In genomic region chr4:8552581-8553205, GRCh38 we compare ENCODE assay signal across 32 cellular contexts. TPM values are rescaled to one million over a fixed set of nuclear protein-coding genes. Genes with fewer than 3 reads are reported as not detected.
"Had no signal": no experiment of that assay in that cellular context is flagged by ENCODE, and none has a peak within 500 bp of the region (broad histone marks: within the 10 kb centered on the region; RNA-seq: fewer than 3 reads in every experiment).

No MANE protein-coding gene starts in this region.

- H3K27ac Mint-ChIP-seq: activated CD4-positive, alpha-beta T cell treated with anti-CD3 and anti-CD28 coated beads, Interleukin-2, amount 10 ng/mL, durations not matched to agents 24 days and 14 days; activated CD8-positive, alpha-beta T cell treated with anti-CD3 and anti-CD28 coated beads for 36 hours; activated naive CD4-positive, alpha-beta T cell treated with anti-CD3 and anti-CD28 coated beads, Interleukin-2, amount 50 U/mL, for 24 hours; activated naive CD8-positive, alpha-beta T cell treated with anti-CD3 and anti-CD28 coated beads, Interleukin-2, amount 10 ng/mL, durations not matched to agents 7 days and 5 days; activated T-cell treated with anti-CD3 and anti-CD28 coated beads, Interleukin-2, amount 50 U/mL, for 24 hours; activated T-helper 2 cell treated with anti-CD3 and anti-CD28 coated beads, Interferon-gamma antibody, Interleukin-2, Interleukin-4, amounts not matched to agents 10 μg/mL and 5 μg/mL and 100 μg/mL, durations not matched to agents 14 hours and 24 hours and 36 hours had no signal

- H3K36me3 ChIP-seq: ascending aorta, cardiac muscle cell, MG63, SJSA1, WERI-Rb-1 had no signal

- H3K4me3 ChIP-seq: ascending aorta, cardiac muscle cell, MG63, SJSA1 had no signal

- H3K27me3 ChIP-seq: ascending aorta, cardiac muscle cell, MG63, SJSA1 had no signal

- DNase-seq: activated CD4-positive, alpha-beta T cell treated with anti-CD3 and anti-CD28 coated beads, Interleukin-2, amount 10 ng/mL, durations not matched to agents 24 days and 14 days; activated CD4-positive, alpha-beta T cell treated with anti-CD3 and anti-CD28 coated beads, Interleukin-2, amount 50 U/mL, for 4 hours; activated CD8-positive, alpha-beta T cell treated with anti-CD3 and anti-CD28 coated beads for 36 hours; activated gamma-delta T cell; activated naive CD4-positive, alpha-beta T cell treated with Interleukin-2 at 50 U/mL for 16 hours; activated naive CD8-positive, alpha-beta T cell treated with anti-CD3 and anti-CD28 coated beads, Interleukin-2, amount 10 ng/mL, durations not matched to agents 7 days and 5 days; activated T-cell treated with anti-CD3 and anti-CD28 coated beads, Interleukin-2, amount 50 U/mL, for 24 hours; amygdala; Kasumi-1; KBM-7; MG63; NCI-H1048; NCI-H1436 treated with DMSO at 0.1 percent for 48 hours; NCI-H1694 treated with DMSO at 0.1 percent for 48 hours; NCI-H2029; NCI-H345; NCI-H524 treated with DMSO at 0.1 percent for 48 hours; SHP77; SW 1271; T-helper 1 cell; T-helper 2 cell; T1000; WERI-Rb-1 had no signal

- H3K4me3 Mint-ChIP-seq: activated CD4-positive, alpha-beta T cell treated with anti-CD3 and anti-CD28 coated beads, Interleukin-2, amount 10 ng/mL, durations not matched to agents 24 days and 14 days; activated CD8-positive, alpha-beta T cell treated with anti-CD3 and anti-CD28 coated beads for 36 hours; activated naive CD4-positive, alpha-beta T cell treated with anti-CD3 and anti-CD28 coated beads, Interleukin-2, amount 50 U/mL, for 24 hours; activated naive CD8-positive, alpha-beta T cell treated with anti-CD3 and anti-CD28 coated beads, Interleukin-2, amount 10 ng/mL, durations not matched to agents 7 days and 5 days; activated T-cell treated with anti-CD3 and anti-CD28 coated beads, Interleukin-2, amount 50 U/mL, for 24 hours had no signal

- H3K4me1 ChIP-seq: ascending aorta had no signal

- H3K36me3 Mint-ChIP-seq: activated naive CD4-positive, alpha-beta T cell treated with anti-CD3 and anti-CD28 coated beads, Interleukin-2, amount 50 U/mL, for 24 hours; activated naive CD8-positive, alpha-beta T cell treated with anti-CD3 and anti-CD28 coated beads, Interleukin-2, amount 10 ng/mL, durations not matched to agents 7 days and 5 days had no signal

- H3K9me3 ChIP-seq: ascending aorta, MG63, SJSA1 had no signal

- ATAC-seq: activated CD8-positive, alpha-beta T cell treated with anti-CD3 and anti-CD28 coated beads for 36 hours; Panc1 had no signal

- H3K4me1 Mint-ChIP-seq: activated CD4-positive, alpha-beta T cell treated with anti-CD3 and anti-CD28 coated beads, Interleukin-2, amount 10 ng/mL, durations not matched to agents 24 days and 14 days; activated naive CD4-positive, alpha-beta T cell treated with anti-CD3 and anti-CD28 coated beads, Interleukin-2, amount 50 U/mL, for 24 hours; activated naive CD8-positive, alpha-beta T cell treated with anti-CD3 and anti-CD28 coated beads, Interleukin-2, amount 10 ng/mL, durations not matched to agents 7 days and 5 days had no signal

- H3K27me3 Mint-ChIP-seq: activated CD4-positive, alpha-beta T cell treated with anti-CD3 and anti-CD28 coated beads, Interleukin-2, amount 10 ng/mL, durations not matched to agents 24 days and 14 days; activated CD8-positive, alpha-beta T cell treated with anti-CD3 and anti-CD28 coated beads for 36 hours; activated naive CD4-positive, alpha-beta T cell treated with anti-CD3 and anti-CD28 coated beads, Interleukin-2, amount 50 U/mL, for 24 hours; activated naive CD8-positive, alpha-beta T cell treated with anti-CD3 and anti-CD28 coated beads, Interleukin-2, amount 10 ng/mL, durations not matched to agents 7 days and 5 days; activated T-cell treated with anti-CD3 and anti-CD28 coated beads, Interleukin-2, amount 50 U/mL, for 24 hours had no signal

- H3K27ac ChIP-seq: ascending aorta, cardiac muscle cell, SJSA1, WERI-Rb-1 had no signal

- H3K9me3 Mint-ChIP-seq: activated CD4-positive, alpha-beta T cell treated with anti-CD3 and anti-CD28 coated beads, Interleukin-2, amount 10 ng/mL, durations not matched to agents 24 days and 14 days; activated CD8-positive, alpha-beta T cell treated with anti-CD3 and anti-CD28 coated beads for 36 hours; activated naive CD4-positive, alpha-beta T cell treated with anti-CD3 and anti-CD28 coated beads, Interleukin-2, amount 50 U/mL, for 24 hours; activated naive CD8-positive, alpha-beta T cell treated with anti-CD3 and anti-CD28 coated beads, Interleukin-2, amount 10 ng/mL, durations not matched to agents 7 days and 5 days; activated T-cell treated with anti-CD3 and anti-CD28 coated beads, Interleukin-2, amount 50 U/mL, for 24 hours; activated T-helper 2 cell treated with anti-CD3 and anti-CD28 coated beads, Interferon-gamma antibody, Interleukin-2, Interleukin-4, amounts not matched to agents 10 μg/mL and 5 μg/mL and 100 μg/mL, durations not matched to agents 14 hours and 24 hours and 36 hours had no signal

RNA-seq across cellular contexts. Expression of gene GPR78, which starts 27.5 kb away (rescaled TPM):
- total RNA-seq: activated CD4-positive, alpha-beta T cell treated with anti-CD3 and anti-CD28 coated beads, Interleukin-2, amount 10 ng/mL, durations not matched to agents 24 days and 14 days; activated CD8-positive, alpha-beta memory T cell treated with anti-CD3 and anti-CD28 coated beads for 36 hours; activated CD8-positive, alpha-beta T cell treated with anti-CD3 and anti-CD28 coated beads for 36 hours; activated naive CD8-positive, alpha-beta T cell treated with anti-CD3 and anti-CD28 coated beads, Interleukin-2, amount 10 ng/mL, durations not matched to agents 7 days and 5 days; activated T-helper 2 cell treated with anti-CD3 and anti-CD28 coated beads, Interferon-gamma antibody, Interleukin-2, Interleukin-4, amounts not matched to agents 10 μg/mL and 5 μg/mL and 100 μg/mL, durations not matched to agents 14 hours and 24 hours and 36 hours; ascending aorta; NCI-H460; RPMI7951 had no signal

RNA-seq across cellular contexts. Expression of gene CPZ, which starts 39.9 kb away (rescaled TPM):
- total RNA-seq: activated CD4-positive, alpha-beta T cell treated with anti-CD3 and anti-CD28 coated beads, Interleukin-2, amount 10 ng/mL, durations not matched to agents 24 days and 14 days; activated CD8-positive, alpha-beta memory T cell treated with anti-CD3 and anti-CD28 coated beads for 36 hours; activated CD8-positive, alpha-beta T cell treated with anti-CD3 and anti-CD28 coated beads for 36 hours; activated naive CD8-positive, alpha-beta T cell treated with anti-CD3 and anti-CD28 coated beads, Interleukin-2, amount 10 ng/mL, durations not matched to agents 7 days and 5 days; activated T-helper 2 cell treated with anti-CD3 and anti-CD28 coated beads, Interferon-gamma antibody, Interleukin-2, Interleukin-4, amounts not matched to agents 10 μg/mL and 5 μg/mL and 100 μg/mL, durations not matched to agents 14 hours and 24 hours and 36 hours had no signal
